ENCODE assay signal across 1 cellular context in genomic region chr4:8158710-8159521, GRCh38.
TF ChIP-seq lines count a peak whose summit lies in the region.

Gene ABLIM2, minus strand, starts transcription at chr4:8158813. Its CDS starts 124 bp downstream, at chr4:8158689.

TF ChIP-seq in GM23338, 12 proteins besides CTCF, POLR2A, EP300 and RAD21 (continued from another document):
- TF ChIP-seq CREB1 (CRISPR knock-in tag; IDR thresholded peaks at IDR 0.05; ENCODE audit: low read depth) (no peak), JUNB (IDR thresholded peaks at IDR 0.05; ENCODE audit: unreplicated experiment) (no peak)
